23 cellular contexts compared by ENCODE assay signal in genomic region chr21:41584603-41585176, GRCh38.
DNase-seq lines count a peak whose midpoint lies in the region; ATAC-seq and TF ChIP-seq lines count a peak whose summit lies in the region.
"Had no signal": no experiment of that assay in that cellular context is flagged by ENCODE, and none has a peak within 500 bp of the region (broad histone marks: within the 10 kb centered on the region; RNA-seq: fewer than 3 reads in every experiment).

No MANE protein-coding gene starts in this region.

- BruUV-seq in Panc1 (replicated peaks; lab: Mats Ljungman, UMichigan) = no TSS peak

- H3K27ac ChIP-seq in C4-2B (peak overlapping the region; percentile 83), Panc1 (ENCODE audit: low read length) (peak overlapping the region; percentile 82), hepatocyte (peak overlapping the region; percentile 20)
- H3K27ac ChIP-seq: HL-60 had no signal

- POLR2A ChIA-PET in Panc1 (lab: Charles Lee) = no interaction called here

- H3K4me2 ChIP-seq in hepatocyte = no peak overlapping the region

- no peaks in the 10 kb centered on the region for H3K9me3 ChIP-seq in Panc1 (ENCODE audit: control insufficient read depth, insufficient read depth, low read depth, low read length)
- H3K9me3 ChIP-seq in hepatocyte (ENCODE audit: low read depth) = no peaks in the 10 kb centered on the region
- H3K9me3 ChIP-seq: BE2C, MG63 had no signal

- no peaks in the 10 kb centered on the region for H3K36me3 ChIP-seq in Panc1 (ENCODE audit: control insufficient read depth, insufficient read depth, low read length)
- no peaks in the 10 kb centered on the region for H3K36me3 ChIP-seq in hepatocyte (replicated peaks; ENCODE audit: insufficient read depth, low read depth)
- H3K36me3 ChIP-seq: BE2C, MG63 had no signal

- intact Hi-C loops in Panc1 (cut with micrococcal nuclease; ENCODE audit: unreplicated experiment) (loop anchor here (10.0 kb wide), 1 partner anchor 60 kb away; no protein-coding TSS in a partner anchor), posterior vena cava (cut with DNase I) (no loop called here)

- TF ChIP-seq CTCF in C4-2B (conservative IDR thresholded peaks at IDR 0.05) (no peak), Panc1 (IDR thresholded peaks at IDR 0.05) (no peak), hepatocyte (IDR thresholded peaks at IDR 0.05; ENCODE audit: poor library complexity) (no peak)

- H3K4me3 ChIP-seq in Panc1 (ENCODE audit: low read depth in 2 of 2, low read length in 2 of 2) = no peak overlapping the region
- H3K4me3 ChIP-seq in hepatocyte = no peak overlapping the region
- H3K4me3 ChIP-seq: MG63 had no signal

- H3K79me2 ChIP-seq in hepatocyte = no peaks in the 10 kb centered on the region

- ATAC-seq in Panc1 (no peak), HG02885 (IDR thresholded peaks at IDR 0.05; ENCODE audit: poor library complexity, unreplicated experiment) (no peak), GM18517 (IDR thresholded peaks at IDR 0.05; ENCODE audit: unreplicated experiment) (no peak), HG02798 (IDR thresholded peaks at IDR 0.05; ENCODE audit: poor library complexity, unreplicated experiment) (no peak)
- ATAC-seq: SK-N-SH treated with all-trans-retinoic acid at 6 μM for 48 hours had no signal

- H3K27me3 ChIP-seq in Panc1 (ENCODE audit: control insufficient read depth, insufficient read depth, low read length) (no peaks in the 10 kb centered on the region), hepatocyte (no peaks in the 10 kb centered on the region)
- H3K27me3 ChIP-seq: BE2C, MG63 had no signal

- in situ Hi-C loops in Panc1 (cut with HindIII; ENCODE audit: low pct_unique_long_range_greater_than_20kb, low sequenced_read_pairs) = no loop called here

- no peak for DNase-seq in Panc1 (ENCODE audit: low read depth, low spot score)
- no peak for DNase-seq in hepatocyte (ENCODE audit: low spot score)
- peak; percentile 32 for DNase-seq in posterior vena cava (ENCODE audit: low spot score)
- no peak for DNase-seq in NCI-H146 treated with DMSO at 0.1 percent for 48 hours (lab: John Stamatoyannopoulos, UW; ENCODE audit: unreplicated experiment)
- DNase-seq: BE2C; Calu3; CD4-positive, alpha-beta memory T cell; GF-D8; HFFc6; Kasumi-1; MG63; NCI-H1048; NCI-H1436; NCI-H2081 treated with DMSO at 0.1 percent for 48 hours; NCI-H446 treated with DMSO at 0.1 percent for 48 hours; NCI-H69; SHP77 treated with DMSO at 0.1 percent for 48 hours had no signal

- no peak overlapping the region for H2AFZ ChIP-seq in hepatocyte

- peaks cover 33% of the 10 kb centered on the region for H3K4me1 ChIP-seq in Panc1 (ENCODE audit: control insufficient read depth, insufficient read depth, low read length)
- peaks cover 33% of the 10 kb centered on the region for H3K4me1 ChIP-seq in hepatocyte (ENCODE audit: insufficient read depth)
- H3K4me1 ChIP-seq: BE2C had no signal

- CTCF ChIA-PET in Panc1 (lab: Charles Lee) = no interaction called here

- no peaks in the 10 kb centered on the region for H4K20me1 ChIP-seq in hepatocyte (ENCODE audit: insufficient read depth, poor library complexity, severe bottlenecking)

- no peaks in the 10 kb centered on the region for H3K9me2 ChIP-seq in hepatocyte (replicated peaks; ENCODE audit: insufficient read depth)

- 98% methylated on average over 4 of the region's 4 CpGs for WGBS in hepatocyte (ENCODE audit: low lambda C conversion rate, missing lambda C conversion rate)

Comparison
In these comparisons a context has a peak if more than half of its experiments do, and no peak if none do; other contexts are left out.
1. H3K27ac ChIP-seq: peak in every context shown above with its lines; median percentile 83 in C4-2B; 82 in Panc1; 20 in hepatocyte.